In genomic region chr21:36788116-36788515, GRCh38 we compare ENCODE assay signal across 1 cellular context.
A peak's percentile ranks its signal among the peaks of the same experiment; 100 is the strongest.
TF ChIP-seq lines count a peak whose summit lies in the region.

No MANE protein-coding gene starts in this region.

TF ChIP-seq in HEK293, 187 proteins besides CTCF, POLR2A, EP300 and RAD21 (continued from another document):
- TF ChIP-seq ZIC2 (tag by site-specific recombination; IDR thresholded peaks at IDR 0.05) = peak; percentile 61
- no peak for TF ChIP-seq SP2 (tag by site-specific recombination; IDR thresholded peaks at IDR 0.05)
- TF ChIP-seq ZFP69B (tag by site-specific recombination; IDR thresholded peaks at IDR 0.05) = peak; percentile 63
- TF ChIP-seq ZNF114 (tag by site-specific recombination; IDR thresholded peaks at IDR 0.05) = no peak
- peak; percentile 43; the same call in 1 of the 2 replicates for TF ChIP-seq KLF16 (tag by site-specific recombination; IDR thresholded peaks at IDR 0.05)
- 0 out of 2 replicates have a peak, but pooled peaks have one; percentile 29 for TF ChIP-seq SP7 (tag by site-specific recombination; IDR thresholded peaks at IDR 0.05)
- peak; percentile 73 for TF ChIP-seq KLF1 (tag by site-specific recombination; IDR thresholded peaks at IDR 0.05)
- TF ChIP-seq HOXD13 (CRISPR knock-in tag; IDR thresholded peaks at IDR 0.05; ENCODE audit: borderline replicate concordance) = no peak
- no peak for TF ChIP-seq ZNF37A (tag by site-specific recombination; IDR thresholded peaks at IDR 0.05)
- 0 out of 2 replicates have a peak, but pooled peaks have one; percentile 12 for TF ChIP-seq IKZF3 (tag by site-specific recombination; IDR thresholded peaks at IDR 0.05)
- no peak for TF ChIP-seq ZNF555 (tag by site-specific recombination; conservative IDR thresholded peaks at IDR 0.05)
- peak; percentile 54 for TF ChIP-seq ZNF341 (tag by site-specific recombination; IDR thresholded peaks at IDR 0.05; ENCODE audit: low read depth)
- TF ChIP-seq ZNF692 (tag by site-specific recombination; IDR thresholded peaks at IDR 0.05) = peak; percentile 78; the same call in 1 of the 2 replicates
- TF ChIP-seq ZNF792 (tag by site-specific recombination; IDR thresholded peaks at IDR 0.05) = no peak
- peak; percentile 41 for TF ChIP-seq EGR2 (tag by site-specific recombination; IDR thresholded peaks at IDR 0.05; ENCODE audit: low read depth)
- no peak for TF ChIP-seq AEBP2 (tag by site-specific recombination; IDR thresholded peaks at IDR 0.05; ENCODE audit: borderline replicate concordance)
- 0 out of 2 replicates have a peak, but pooled peaks have one; percentile 17 for TF ChIP-seq ZNF366 (tag by site-specific recombination; conservative IDR thresholded peaks at IDR 0.05)
- TF ChIP-seq ZFHX2 (tag by site-specific recombination; conservative IDR thresholded peaks at IDR 0.05) = peak; percentile 83
- TF ChIP-seq SP3 (tag by site-specific recombination; IDR thresholded peaks at IDR 0.05) = peak; percentile 17; the same call in 1 of the 2 replicates
- no peak for TF ChIP-seq PRDM1 (tag by site-specific recombination; IDR thresholded peaks at IDR 0.05)
- TF ChIP-seq ZNF354C (tag by site-specific recombination; IDR thresholded peaks at IDR 0.05; ENCODE audit: borderline replicate concordance, low read depth) = no peak
- no peak for TF ChIP-seq ZNF274 (IDR thresholded peaks at IDR 0.05; ENCODE audit: low read length)
- TF ChIP-seq ZNF274 (tag by site-specific recombination; IDR thresholded peaks at IDR 0.05; ENCODE audit: borderline replicate concordance) = no peak
- no peak for TF ChIP-seq ZNF488 (tag by site-specific recombination; IDR thresholded peaks at IDR 0.05)
- peak; percentile 29; the same call in 1 of the 2 replicates for TF ChIP-seq GLIS2 (tag by site-specific recombination; IDR thresholded peaks at IDR 0.05)
- peak; percentile 11; the same call in 1 of the 2 replicates for TF ChIP-seq ZEB2 (tag by site-specific recombination; IDR thresholded peaks at IDR 0.05)
- peak; percentile 53; the same call in 1 of the 2 replicates for TF ChIP-seq ZNF423 (tag by site-specific recombination; IDR thresholded peaks at IDR 0.05)
- no peak for TF ChIP-seq ZNF707 (tag by site-specific recombination; IDR thresholded peaks at IDR 0.05)
- TF ChIP-seq ZNF266 (tag by site-specific recombination; IDR thresholded peaks at IDR 0.05; ENCODE audit: low read depth) = no peak
- TF ChIP-seq ZBTB11 (tag by site-specific recombination; conservative IDR thresholded peaks at IDR 0.05; ENCODE audit: low read depth) = no peak
- TF ChIP-seq PATZ1 (tag by site-specific recombination; IDR thresholded peaks at IDR 0.05) = 0 out of 2 replicates have a peak, but pooled peaks have one; percentile 19
- TF ChIP-seq ZNF677 (tag by site-specific recombination; IDR thresholded peaks at IDR 0.05) = no peak
- TF ChIP-seq ZBTB8A (tag by site-specific recombination; IDR thresholded peaks at IDR 0.05) = 0 out of 2 replicates have a peak, but pooled peaks have one; percentile 16
- TF ChIP-seq ZNF426 (tag by site-specific recombination; IDR thresholded peaks at IDR 0.05) = no peak
- TF ChIP-seq ZNF600 (tag by site-specific recombination; IDR thresholded peaks at IDR 0.05) = peak; percentile 68
- TF ChIP-seq ZNF335 (tag by site-specific recombination; conservative IDR thresholded peaks at IDR 0.05) = peak; percentile 61
- TF ChIP-seq PRDM4 (tag by site-specific recombination; IDR thresholded peaks at IDR 0.05) = peak; percentile 65
- TF ChIP-seq TCF7L2 (IDR thresholded peaks at IDR 0.05; ENCODE audit: borderline replicate concordance, low read depth, low read length) = no peak
- TF ChIP-seq ZFP37 (tag by site-specific recombination; IDR thresholded peaks at IDR 0.05) = no peak
- TF ChIP-seq ZBTB49 (tag by site-specific recombination; IDR thresholded peaks at IDR 0.05; ENCODE audit: low read depth) = no peak
TF ChIP-seq in HEK293: peak in this region for 21.
